Comparison of ENCODE assay signal across 23 cellular contexts in genomic region chr5:170470808-170471404, GRCh38. TPM values are rescaled to one million over a fixed set of nuclear protein-coding genes. Genes with fewer than 3 reads are reported as not detected.
A peak's percentile ranks its signal among the peaks of the same experiment; 100 is the strongest.
DNase-seq lines count a peak whose midpoint lies in the region; ATAC-seq, FAIRE-seq and TF ChIP-seq lines count a peak whose summit lies in the region.
"Had no signal": no experiment of that assay in that cellular context is flagged by ENCODE, and none has a peak within 500 bp of the region (broad histone marks: within the 10 kb centered on the region; RNA-seq: fewer than 3 reads in every experiment).

No MANE protein-coding gene starts in this region.

- H2BK5ac ChIP-seq in H1 (ENCODE audit: low read depth, low read length): no peak overlapping the region

- no peaks in the 10 kb centered on the region for H3K79me2 ChIP-seq in Karpas-422 (ENCODE audit: low read length)
- H3K79me2 ChIP-seq in H1 (ENCODE audit: control insufficient read depth in 1 of 2, insufficient read depth in 2 of 2, low read length in 2 of 2): no peaks in the 10 kb centered on the region

- H2BK12ac ChIP-seq in H1 (ENCODE audit: low read depth, low read length): peak overlapping the region; percentile 84; the same call in 1 of the 2 replicates

- no peak overlapping the region for H3K14ac ChIP-seq in H1 (ENCODE audit: insufficient read length)

- 0 out of 4 replicates have a peak, but pooled peaks of 1 of the 2 experiments have one; percentile 16 for TF ChIP-seq RAD21 in H1 (IDR thresholded peaks at IDR 0.05 in 1 of 2, conservative IDR thresholded peaks at IDR 0.05 in 1 of 2; ENCODE audit: low read depth in 2 of 2, low read length in 2 of 2)

- ATAC-seq in lung (ENCODE audit: insufficient read depth, low FRiP score): no peak
- no peak for ATAC-seq in HG03108 (IDR thresholded peaks at IDR 0.05; ENCODE audit: unreplicated experiment)
- no peak for ATAC-seq in HG03025 (IDR thresholded peaks at IDR 0.05; ENCODE audit: low FRiP score, unreplicated experiment)
- ATAC-seq in HG03159 (IDR thresholded peaks at IDR 0.05; ENCODE audit: unreplicated experiment): no peak
- ATAC-seq in stimulated activated naive CD8-positive, alpha-beta T cell treated with anti-CD3 and anti-CD28 coated beads, Interleukin-15, amount 100 ng/mL, for 72 hours: no peak
- ATAC-seq: HepG2 had no signal

- H3K23ac ChIP-seq in H1 (ENCODE audit: insufficient read length): no peak overlapping the region

- no peak overlapping the region for H4K5ac ChIP-seq in H1 (ENCODE audit: insufficient read length, low read depth, low read length)

- TF ChIP-seq EP300 in H1 (IDR thresholded peaks at IDR 0.05; ENCODE audit: borderline replicate concordance in 1 of 2, low read depth in 2 of 2, low read length in 2 of 2): no peak

- no peak overlapping the region for H4K91ac ChIP-seq in H1 (replicated peaks; ENCODE audit: insufficient read length, low read length)

- no peak for TF ChIP-seq POLR2A in H1 (IDR thresholded peaks at IDR 0.05; ENCODE audit: control extremely low read depth in 1 of 2, low read depth in 2 of 2, low read length in 2 of 2)

- H2AFZ ChIP-seq in Karpas-422 (ENCODE audit: low read length): 0 out of 2 replicates have a peak overlapping the region, but pooled peaks have one; percentile 59
- H2AFZ ChIP-seq in H1 (ENCODE audit: low read length): no peak overlapping the region
- H2AFZ ChIP-seq: GM23248 had no signal

- H3K27ac Mint-ChIP-seq in stimulated activated naive CD8-positive, alpha-beta T cell treated with anti-CD3 and anti-CD28 coated beads, Interleukin-15, amount 100 ng/mL, for 72 hours: no peak overlapping the region
- H3K27ac Mint-ChIP-seq: CD8-positive, alpha-beta memory T cell; IgD-negative memory B cell had no signal

- no peaks in the 10 kb centered on the region for H3K23me2 ChIP-seq in H1 (ENCODE audit: low read depth, low read length)

- no peaks in the 10 kb centered on the region for H3K79me1 ChIP-seq in H1 (ENCODE audit: low read depth, low read length)

- POLR2A ChIA-PET in H1 (lab: Charles Lee; ENCODE audit: partially characterized antibody): no interaction called here

- H3K4me3 ChIP-seq in BLaER1 treated with 17β-estradiol and CSF1 and Interleukin-3, amounts not matched to agents 10 nM and 100 nM: no peak overlapping the region
- no peak overlapping the region for H3K4me3 ChIP-seq in Karpas-422 (ENCODE audit: low read length)
- no peak overlapping the region for H3K4me3 ChIP-seq in H1 (ENCODE audit: extremely low read depth in 1 of 4, insufficient read depth in 2 of 4, low read depth in 3 of 4, low read length in 4 of 4)
- H3K4me3 ChIP-seq in lung: no peak overlapping the region
- H3K4me3 ChIP-seq: BLaER1, GM23248 had no signal

- no peak overlapping the region for H3K4me3 Mint-ChIP-seq in stimulated activated naive CD8-positive, alpha-beta T cell treated with anti-CD3 and anti-CD28 coated beads, Interleukin-15, amount 100 ng/mL, for 72 hours
- H3K4me3 Mint-ChIP-seq: CD8-positive, alpha-beta memory T cell; IgD-negative memory B cell had no signal

- H3K56ac ChIP-seq in H1 (replicated peaks; ENCODE audit: insufficient read length, low read depth, low read length): no peak overlapping the region

- no peak overlapping the region for H4K8ac ChIP-seq in H1 (ENCODE audit: extremely low read depth, insufficient read depth, low read length)

- H3K4me2 ChIP-seq in BLaER1 treated with 17β-estradiol and CSF1 and Interleukin-3, amounts not matched to agents 10 nM and 100 nM: peak overlapping the region in 6 of 11 experiments; percentile 26 to 68 (median 58); a peak in 11 of 22 replicates
- H3K4me2 ChIP-seq in Karpas-422 (ENCODE audit: low read depth, low read length, poor library complexity, severe bottlenecking) (no peak overlapping the region), H1 (ENCODE audit: insufficient read depth in 1 of 2, low read depth in 2 of 2, low read length in 2 of 2) (no peak overlapping the region)
- H3K4me2 ChIP-seq: BLaER1 had no signal

- H3K4me1 ChIP-seq in BLaER1 treated with 17β-estradiol and CSF1 and Interleukin-3, amounts not matched to agents 10 nM and 100 nM: peaks cover 15 to 78% (median 47%) of the 10 kb centered on the region in 10 experiments
- H3K4me1 ChIP-seq in Karpas-422 (ENCODE audit: low read length): peaks cover 40% of the 10 kb centered on the region
- H3K4me1 ChIP-seq in H1 (replicated peaks in 1 of 4; ENCODE audit: control insufficient read depth in 3 of 4, insufficient read depth in 4 of 4, low read length in 3 of 4): peaks cover 2 to 7% (median 3%) of the 10 kb centered on the region in 4 experiments; a peak in 5 of 7 replicates
- no peaks in the 10 kb centered on the region for H3K4me1 ChIP-seq in lung (ENCODE audit: control insufficient read depth in 2 of 2, insufficient read depth in 2 of 2, low read length in 2 of 2)

- H2AK5ac ChIP-seq in H1 (ENCODE audit: low read depth, low read length): no peak overlapping the region

- peaks cover 6 to 10% (median 8%) of the 10 kb centered on the region in 11 experiments; a peak in 18 of 22 replicates for H3K9me3 ChIP-seq in BLaER1 treated with 17β-estradiol and CSF1 and Interleukin-3, amounts not matched to agents 10 nM and 100 nM (replicated peaks in 1 of 11)
- no peaks in the 10 kb centered on the region for H3K9me3 ChIP-seq in Karpas-422 (ENCODE audit: low read length)
- no peaks in the 10 kb centered on the region for H3K9me3 ChIP-seq in H1 (ENCODE audit: insufficient read depth in 2 of 2, low read depth in 1 of 2, low read length in 1 of 2)
- H3K9me3 ChIP-seq in lung (ENCODE audit: control insufficient read depth in 2 of 2, insufficient read depth in 1 of 2, low read length in 1 of 2): peaks cover 0 to 3% of the 10 kb centered on the region in 2 donors

- DNase-seq in Karpas-422 (no peak), H1 (ENCODE audit: low read depth in 1 of 2, low spot score in 2 of 2) (peak in 1 of 2 experiments; percentile 43), lung (ENCODE audit: low spot score) (peak; percentile 14)
- no peak for DNase-seq in stimulated activated naive CD8-positive, alpha-beta T cell treated with anti-CD3 and anti-CD28 coated beads, Interleukin-15, amount 100 ng/mL, for 72 hours
- DNase-seq: 8988T; CD8-positive, alpha-beta memory T cell; COR-L47; DMS 273 treated with DMSO at 0.1 percent for 48 hours; DMS53; DND-41; EL; GM23248 had no signal

- TF ChIP-seq CTCF in H1 (IDR thresholded peaks at IDR 0.05; ENCODE audit: control extremely low read depth in 1 of 3, insufficient read depth in 1 of 3, low read depth in 1 of 3, low read length in 3 of 3) (peak; percentile 17 to 38 (median 33); a peak in 3 of 4 replicates), lung (IDR thresholded peaks at IDR 0.05; ENCODE audit: control extremely low read depth, extremely low read depth) (no peak)

- no peak overlapping the region for H3K9ac ChIP-seq in BLaER1 treated with 17β-estradiol and CSF1 and Interleukin-3, amounts not matched to agents 10 nM and 100 nM
- H3K9ac ChIP-seq in Karpas-422 (ENCODE audit: low read length): no peak overlapping the region
- H3K9ac ChIP-seq in H1 (replicated peaks in 1 of 4; ENCODE audit: extremely low read depth in 1 of 4, low read depth in 3 of 4, low read length in 3 of 4): no peak overlapping the region
- H3K9ac ChIP-seq: BLaER1, GM23248 had no signal

- H2BK20ac ChIP-seq in H1 (ENCODE audit: low read length): no peak overlapping the region

- H2BK120ac ChIP-seq in H1 (replicated peaks; ENCODE audit: low read depth, low read length): no peak overlapping the region

- H3K27me3 ChIP-seq in BLaER1 treated with 17β-estradiol and CSF1 and Interleukin-3, amounts not matched to agents 10 nM and 100 nM: no peaks in the 10 kb centered on the region
- H3K27me3 ChIP-seq in Karpas-422 (ENCODE audit: low read length): no peaks in the 10 kb centered on the region; the same call in 1 of the 2 replicates
- H3K27me3 ChIP-seq in H1 (replicated peaks in 1 of 4; ENCODE audit: control insufficient read depth in 3 of 4, extremely low read depth in 1 of 4, insufficient read depth in 3 of 4, low read length in 3 of 4): no peaks in the 10 kb centered on the region; a peak in 1 of 7 replicates
- H3K27me3 ChIP-seq in lung (ENCODE audit: control insufficient read depth, insufficient read depth): no peaks in the 10 kb centered on the region
- H3K27me3 ChIP-seq: BLaER1 had no signal

- no peaks in the 10 kb centered on the region; a peak in 1 of 22 replicates for H4K20me1 ChIP-seq in BLaER1 treated with 17β-estradiol and CSF1 and Interleukin-3, amounts not matched to agents 10 nM and 100 nM
- H4K20me1 ChIP-seq in Karpas-422 (ENCODE audit: insufficient read depth, low read depth, low read length) (no peaks in the 10 kb centered on the region), H1 (replicated peaks in 1 of 2; ENCODE audit: control insufficient read depth in 1 of 2, insufficient read depth in 2 of 2, low read length in 2 of 2) (no peaks in the 10 kb centered on the region)
- H4K20me1 ChIP-seq: BLaER1 had no signal

- CTCF ChIA-PET in H1 (lab: Charles Lee; ENCODE audit: partially characterized antibody): interaction anchor here (0.7 to 7.6 kb wide), 24 partner anchors 10 to 274 kb away, joined by 3 to 42 read pairs (median 3); no protein-coding TSS in a partner anchor

- H3K18ac ChIP-seq in H1 (ENCODE audit: extremely low read depth, low read length): no peak overlapping the region

- H3K27ac ChIP-seq in BLaER1 treated with 17β-estradiol and CSF1 and Interleukin-3, amounts not matched to agents 10 nM and 100 nM: no peak overlapping the region
- H3K27ac ChIP-seq in Karpas-422 (ENCODE audit: low read length) (no peak overlapping the region), H1 (ENCODE audit: low read depth, low read length) (no peak overlapping the region), lung (ENCODE audit: low read depth in 1 of 2, low read length in 1 of 2) (no peak overlapping the region)
- H3K27ac ChIP-seq: BLaER1, GM23248 had no signal

- H3K4ac ChIP-seq in H1 (replicated peaks; ENCODE audit: insufficient read length, low read depth, low read length): no peak overlapping the region

- no peaks in the 10 kb centered on the region for H3K9me3 Mint-ChIP-seq in stimulated activated naive CD8-positive, alpha-beta T cell treated with anti-CD3 and anti-CD28 coated beads, Interleukin-15, amount 100 ng/mL, for 72 hours

- no peaks in the 10 kb centered on the region for H3K36me3 ChIP-seq in BLaER1 treated with 17β-estradiol and CSF1 and Interleukin-3, amounts not matched to agents 10 nM and 100 nM
- H3K36me3 ChIP-seq in Karpas-422 (ENCODE audit: insufficient read depth, low read length) (no peaks in the 10 kb centered on the region; the same call in 1 of the 2 replicates), H1 (ENCODE audit: control insufficient read depth in 2 of 4, insufficient read depth in 4 of 4, low read length in 3 of 4) (no peaks in the 10 kb centered on the region), lung (ENCODE audit: control insufficient read depth in 2 of 2, insufficient read depth in 2 of 2, low read length in 2 of 2) (no peaks in the 10 kb centered on the region)
- H3K36me3 ChIP-seq: BLaER1 had no signal

- peaks cover 54% of the 10 kb centered on the region for H3K27me3 Mint-ChIP-seq in stimulated activated naive CD8-positive, alpha-beta T cell treated with anti-CD3 and anti-CD28 coated beads, Interleukin-15, amount 100 ng/mL, for 72 hours

- no peak overlapping the region for H2BK15ac ChIP-seq in H1 (ENCODE audit: low read length)

- WGBS in H1 (ENCODE audit: extremely low coverage in 1 of 2, insufficient coverage in 1 of 2, insufficient read length in 1 of 2, insufficient replicate concordance in 2 of 2, low coverage in 1 of 2, low lambda C conversion rate in 2 of 2, missing lambda C conversion rate in 1 of 2), 2 experiments: 84% methylated on average over 8 of the region's 8 CpGs; no CpG with 5 or more reads in 1 of the 2 experiments
- WGBS in lung, 2 donors: 75 to 83% methylated on average over 8 of the region's 8 CpGs

- no peak for FAIRE-seq in H1 (lab: Jason Lieb, UNC)
- FAIRE-seq: GM12891, GM19239, HepG2 had no signal

- H3K4me1 Mint-ChIP-seq in stimulated activated naive CD8-positive, alpha-beta T cell treated with anti-CD3 and anti-CD28 coated beads, Interleukin-15, amount 100 ng/mL, for 72 hours: no peaks in the 10 kb centered on the region
- H3K4me1 Mint-ChIP-seq: CD8-positive, alpha-beta memory T cell; IgD-negative memory B cell had no signal

- H3K9me2 ChIP-seq in Karpas-422 (replicated peaks; ENCODE audit: insufficient read depth, low read length): no peaks in the 10 kb centered on the region

RNA-seq across cellular contexts. Expression of gene KCNIP1, which starts 32.9 kb away (rescaled TPM):
- total RNA-seq in Karpas-422 (2014; rRNA removed; shearing (Covaris generic); ENCODE audit: low replicate concordance): 0.29 TPM in 1 of 2 replicates, not detected in the other
- total RNA-seq in H1 (2021; fragmentation: NEBNext Ultra II Directional; extraction: Animal tissue kit (Norgen Biotek cat#: 25700)): 0.52 TPM in 2 replicates
- polyA plus RNA-seq in H1 (2011; rRNA removed) (0.36 and 0.83 TPM in 2 replicates), lung (under 1 TPM; 0.13 to 0.45 TPM)
- polyA plus RNA-seq in H1 (2011; cell fraction: cytosol; rRNA removed): 0.41 TPM
- polyA plus RNA-seq in H1 (2011; cell fraction: nucleus; rRNA removed): 0.40 TPM
- 0.41 to 0.98 TPM (median 0.81 TPM) in 4 replicates for polyA plus RNA-seq in H1 (2012, experiment 1 of 2)
- 0.60 TPM for polyA plus RNA-seq in H1 (2012, experiment 2 of 2)
- 0.53 TPM for polyA plus RNA-seq in H1 (2013, experiment 1 of 2)
- 0.61 TPM for polyA plus RNA-seq in H1 (2013, experiment 2 of 2)
- 0.60 and 0.76 TPM in 2 replicates for polyA minus RNA-seq in H1 (2011; rRNA and poly(A)+ RNA removed)
- not detected for polyA minus RNA-seq in H1 (2011; cell fraction: cytosol; rRNA and poly(A)+ RNA removed)
- 1.3 TPM for polyA minus RNA-seq in H1 (2011; cell fraction: nucleus; rRNA and poly(A)+ RNA removed)
- total RNA-seq in lung: 1 to 10 TPM in 1 of 2 donors, under 1 TPM in 1; 1.00 to 1.8 TPM
- total RNA-seq: CD8-positive, alpha-beta memory T cell; G401; GM23248; HepG2 had no signal
- polyA plus RNA-seq: AG04450; CD8-positive, alpha-beta memory T cell; GM23248; HepG2; IgD-negative memory B cell had no signal

Comparison
In these comparisons a context has a peak if more than half of its experiments do, and no peak if none do; other contexts are left out.
1. H3K4me2 ChIP-seq: peak in BLaER1 treated with 17β-estradiol and CSF1 and Interleukin-3, amounts not matched to agents 10 nM and 100 nM (6 of 11); none in Karpas-422 (single experiment) and H1 (0 of 2).